Comparison of ENCODE assay signal across 20 cellular contexts in genomic region chr17:37605081-37605480, GRCh38. TPM values are rescaled to one million over a fixed set of nuclear protein-coding genes. Genes with fewer than 3 reads are reported as not detected.
DNase-seq lines count a peak whose midpoint lies in the region; ATAC-seq, FAIRE-seq and TF ChIP-seq lines count a peak whose summit lies in the region.
"Had no signal": no experiment of that assay in that cellular context is flagged by ENCODE, and none has a peak within 500 bp of the region (broad histone marks: within the 10 kb centered on the region; RNA-seq: fewer than 3 reads in every experiment).

No MANE protein-coding gene starts in this region.

- H3K27me3 Mint-ChIP-seq in activated CD4-positive, alpha-beta T cell treated with anti-CD3 and anti-CD28 coated beads, Interleukin-2, amount 10 ng/mL, durations not matched to agents 7 days and 5 days, result no peaks in the 10 kb centered on the region
- H3K27me3 Mint-ChIP-seq in osteocyte (ENCODE audit: unreplicated experiment) (no peaks in the 10 kb centered on the region), type B pancreatic cell (no peaks in the 10 kb centered on the region)
- H3K27me3 Mint-ChIP-seq: brain had no signal

- peaks cover 49% of the 10 kb centered on the region for H3K36me3 Mint-ChIP-seq in activated CD4-positive, alpha-beta T cell treated with anti-CD3 and anti-CD28 coated beads, Interleukin-2, amount 10 ng/mL, durations not matched to agents 7 days and 5 days (ENCODE audit: low read depth)
- H3K36me3 Mint-ChIP-seq in osteocyte (ENCODE audit: unreplicated experiment) (peaks cover 10% of the 10 kb centered on the region), type B pancreatic cell (peaks cover 19% of the 10 kb centered on the region)

- no peaks in the 10 kb centered on the region for H3K27me3 ChIP-seq in adipocyte (replicated peaks; ENCODE audit: control insufficient read depth, insufficient read depth, low read length)
- H3K27me3 ChIP-seq: esophagus squamous epithelium, upper lobe of right lung had no signal

- POLR2A ChIA-PET in activated CD4-positive, alpha-beta T cell treated with anti-CD3 and anti-CD28 coated beads, Interleukin-2, amount 10 ng/mL, durations not matched to agents 7 days and 5 days (lab: Charles Lee), result no interaction called here

- ATAC-seq in HG03565 (IDR thresholded peaks at IDR 0.05; ENCODE audit: unreplicated experiment), result no peak
- ATAC-seq: upper lobe of right lung had no signal

- peak overlapping the region; percentile 1 for H3K4me3 ChIP-seq in adipocyte (ENCODE audit: low read length)
- H3K4me3 ChIP-seq: esophagus squamous epithelium, upper lobe of right lung had no signal

- H3K9ac ChIP-seq in adipocyte (ENCODE audit: low read length), result peak overlapping the region; percentile 31

- DNase-seq in activated CD4-positive, alpha-beta T cell treated with anti-CD3 and anti-CD28 coated beads, Interleukin-2, amount 10 ng/mL, durations not matched to agents 7 days and 5 days, result no peak
- no peak for DNase-seq in activated CD4-positive, alpha-beta T cell treated with anti-CD3 and anti-CD28 coated beads, Interleukin-2, amount 50 U/mL, for 48 hours
- peak; percentile 43 for DNase-seq in M059J (ENCODE audit: low read depth)
- peak; percentile 70 for DNase-seq in adipocyte (ENCODE audit: low read depth)
- no peak for DNase-seq in osteocyte (ENCODE audit: extremely low spot score, unreplicated experiment)
- no peak for DNase-seq in type B pancreatic cell (ENCODE audit: extremely low spot score, unreplicated experiment)
- DNase-seq in HTR-8/SVneo (ENCODE audit: insufficient read length, low spot score), result no peak
- DNase-seq: activated CD4-positive, CD25-positive, alpha-beta regulatory T cell; esophagus squamous epithelium; hypothalamus; NCI-H774; occipital lobe; RPMI8226; SW 1271; upper lobe of right lung had no signal

- H3K9me3 Mint-ChIP-seq in activated CD4-positive, alpha-beta T cell treated with anti-CD3 and anti-CD28 coated beads, Interleukin-2, amount 10 ng/mL, durations not matched to agents 7 days and 5 days, result no peaks in the 10 kb centered on the region
- H3K9me3 Mint-ChIP-seq in osteocyte (ENCODE audit: unreplicated experiment) (no peaks in the 10 kb centered on the region), type B pancreatic cell (peaks cover 4% of the 10 kb centered on the region)

- H3K27ac Mint-ChIP-seq in activated CD4-positive, alpha-beta T cell treated with anti-CD3 and anti-CD28 coated beads, Interleukin-2, amount 10 ng/mL, durations not matched to agents 7 days and 5 days, result peak overlapping the region; percentile 86
- H3K27ac Mint-ChIP-seq in osteocyte (ENCODE audit: unreplicated experiment) (peak overlapping the region; percentile 74), type B pancreatic cell (no peak overlapping the region)
- H3K27ac Mint-ChIP-seq: mesothelial cell of epicardium had no signal

- H3K4me3 Mint-ChIP-seq in activated CD4-positive, alpha-beta T cell treated with anti-CD3 and anti-CD28 coated beads, Interleukin-2, amount 10 ng/mL, durations not matched to agents 7 days and 5 days, result peak overlapping the region; percentile 74
- H3K4me3 Mint-ChIP-seq in osteocyte (ENCODE audit: unreplicated experiment), result no peak overlapping the region
- no peak overlapping the region for H3K4me3 Mint-ChIP-seq in type B pancreatic cell
- H3K4me3 Mint-ChIP-seq: mesothelial cell of epicardium had no signal

- H3K4me1 ChIP-seq in adipocyte (ENCODE audit: control insufficient read depth, insufficient read depth, low read length), result peaks cover 39% of the 10 kb centered on the region

- H3K4me1 Mint-ChIP-seq in activated CD4-positive, alpha-beta T cell treated with anti-CD3 and anti-CD28 coated beads, Interleukin-2, amount 10 ng/mL, durations not matched to agents 7 days and 5 days, result peaks cover 60% of the 10 kb centered on the region
- H3K4me1 Mint-ChIP-seq in osteocyte (ENCODE audit: unreplicated experiment) (peaks cover 56% of the 10 kb centered on the region), type B pancreatic cell (ENCODE audit: unreplicated experiment) (peaks cover 16% of the 10 kb centered on the region)

- no peak for FAIRE-seq in HTR-8/SVneo (lab: Jason Lieb, UNC)
- FAIRE-seq: G401.6, H54 had no signal

- CTCF ChIA-PET in activated CD4-positive, alpha-beta T cell treated with anti-CD3 and anti-CD28 coated beads, Interleukin-2, amount 10 ng/mL, durations not matched to agents 7 days and 5 days (lab: Charles Lee), result no interaction called here

- no peaks in the 10 kb centered on the region for H3K9me3 ChIP-seq in adipocyte (ENCODE audit: control insufficient read depth, low read length)
- H3K9me3 ChIP-seq: esophagus squamous epithelium, upper lobe of right lung had no signal

- no peak for TF ChIP-seq CTCF in osteocyte (IDR thresholded peaks at IDR 0.05)
- no peak for TF ChIP-seq CTCF in type B pancreatic cell (conservative IDR thresholded peaks at IDR 0.05)

- peaks cover 6% of the 10 kb centered on the region for H3K36me3 ChIP-seq in adipocyte (ENCODE audit: control insufficient read depth, insufficient read depth, low read length, severe bottlenecking)

RNA-seq across cellular contexts. Expression of gene SYNRG, which starts 4.1 kb away (rescaled TPM):
- 100 to 1,000 TPM; 106 to 111 TPM for total RNA-seq in activated CD4-positive, alpha-beta T cell treated with anti-CD3 and anti-CD28 coated beads, Interleukin-2, amount 10 ng/mL, durations not matched to agents 7 days and 5 days
- total RNA-seq in M059J (2014; rRNA removed; shearing (Covaris generic)), result 5.9 and 10.5 TPM in 2 replicates
- total RNA-seq in osteocyte (49.7 and 51.9 TPM in 2 replicates), type B pancreatic cell (ENCODE audit: low replicate concordance) (41.8 and 45.0 TPM in 2 replicates)

RNA-seq across cellular contexts. Expression of gene DDX52, which starts 38.2 kb away (rescaled TPM):
- 10 to 100 TPM; 26.7 to 27.7 TPM for total RNA-seq in activated CD4-positive, alpha-beta T cell treated with anti-CD3 and anti-CD28 coated beads, Interleukin-2, amount 10 ng/mL, durations not matched to agents 7 days and 5 days
- 16.6 and 31.7 TPM in 2 replicates for total RNA-seq in M059J (2014; rRNA removed; shearing (Covaris generic))
- total RNA-seq in osteocyte, result 46.4 and 47.4 TPM in 2 replicates
- total RNA-seq in type B pancreatic cell (ENCODE audit: low replicate concordance), result 37.5 and 49.4 TPM in 2 replicates

Comparison
In these comparisons a context has a peak if more than half of its experiments do, and no peak if none do; other contexts are left out.
1. DNase-seq: peak in M059J (single experiment) and adipocyte (single experiment); none in activated CD4-positive, alpha-beta T cell treated with anti-CD3 and anti-CD28 coated beads, Interleukin-2, amount 10 ng/mL, durations not matched to agents 7 days and 5 days (single experiment), activated CD4-positive, alpha-beta T cell treated with anti-CD3 and anti-CD28 coated beads, Interleukin-2, amount 50 U/mL, for 48 hours (0 of 2), osteocyte (single experiment), type B pancreatic cell (single experiment) and HTR-8/SVneo (single experiment).